2 cellular contexts compared by ENCODE assay signal in genomic region chr6:23349521-23350147, GRCh38.
TF ChIP-seq lines count a peak whose summit lies in the region.

No MANE protein-coding gene starts in this region.

TF ChIP-seq in HepG2, 621 proteins besides CTCF, POLR2A, EP300 and RAD21 (continued from another document):
- TF ChIP-seq ZBTB34 (CRISPR knock-in tag; IDR thresholded peaks at IDR 0.05) (no peak), ZNF83 (CRISPR knock-in tag; IDR thresholded peaks at IDR 0.05; ENCODE audit: borderline replicate concordance) (no peak), MTF2 (CRISPR knock-in tag; IDR thresholded peaks at IDR 0.05; ENCODE audit: borderline replicate concordance) (no peak), ZNF296 (CRISPR knock-in tag; conservative IDR thresholded peaks at IDR 0.05) (no peak), TAF15 (IDR thresholded peaks at IDR 0.05; ENCODE audit: low read depth, low read length, poor library complexity, severe bottlenecking) (no peak), TFDP1 (CRISPR knock-in tag; IDR thresholded peaks at IDR 0.05; ENCODE audit: borderline replicate concordance) (no peak), ZNF850 (CRISPR knock-in tag; conservative IDR thresholded peaks at IDR 0.05) (no peak), SIN3B (IDR thresholded peaks at IDR 0.05; ENCODE audit: low read length) (no peak), ZNF598 (CRISPR knock-in tag; IDR thresholded peaks at IDR 0.05; ENCODE audit: borderline replicate concordance) (no peak), RXRB (CRISPR knock-in tag; IDR thresholded peaks at IDR 0.05; ENCODE audit: borderline replicate concordance) (no peak), AHR (CRISPR knock-in tag; IDR thresholded peaks at IDR 0.05) (no peak), ZFAT (CRISPR knock-in tag; conservative IDR thresholded peaks at IDR 0.05) (no peak), ZNF616 (CRISPR knock-in tag; IDR thresholded peaks at IDR 0.05; ENCODE audit: low read depth) (no peak), GLI4 (CRISPR knock-in tag; IDR thresholded peaks at IDR 0.05; ENCODE audit: borderline replicate concordance) (no peak)

TF ChIP-seq in WTC11, 78 proteins besides CTCF, POLR2A, EP300 and RAD21 (continued from another document):
- no peak for TF ChIP-seq STAT6 (CRISPR knock-in tag; conservative IDR thresholded peaks at IDR 0.05; ENCODE audit: low read depth)
- no peak for TF ChIP-seq CDX4 (CRISPR knock-in tag; IDR thresholded peaks at IDR 0.05; ENCODE audit: borderline replicate concordance)
- TF ChIP-seq PRRX2 (CRISPR knock-in tag; IDR thresholded peaks at IDR 0.05): no peak
- TF ChIP-seq GRHL2 (CRISPR knock-in tag; IDR thresholded peaks at IDR 0.05; ENCODE audit: insufficient replicate concordance, severe bottlenecking): no peak
- no peak for TF ChIP-seq NR1H2 (CRISPR knock-in tag; IDR thresholded peaks at IDR 0.05)
- TF ChIP-seq RORB (CRISPR knock-in tag; IDR thresholded peaks at IDR 0.05): no peak
- TF ChIP-seq ELF4 (CRISPR knock-in tag; IDR thresholded peaks at IDR 0.05; ENCODE audit: low read depth): no peak
- TF ChIP-seq NFYB (CRISPR knock-in tag; conservative IDR thresholded peaks at IDR 0.05; ENCODE audit: low read depth): no peak
- TF ChIP-seq KAT7 (CRISPR knock-in tag; IDR thresholded peaks at IDR 0.05; ENCODE audit: borderline replicate concordance): no peak
- TF ChIP-seq ZNF317 (CRISPR knock-in tag; IDR thresholded peaks at IDR 0.05; ENCODE audit: borderline replicate concordance, low read depth): no peak
- no peak for TF ChIP-seq HMGA2 (CRISPR knock-in tag; IDR thresholded peaks at IDR 0.05)
- no peak for TF ChIP-seq SP1 (CRISPR knock-in tag; conservative IDR thresholded peaks at IDR 0.05)
- TF ChIP-seq ZNF671 (CRISPR knock-in tag; IDR thresholded peaks at IDR 0.05): no peak
- no peak for TF ChIP-seq ESRRA (CRISPR knock-in tag; IDR thresholded peaks at IDR 0.05; ENCODE audit: borderline replicate concordance)
- TF ChIP-seq ATF3 (CRISPR knock-in tag; conservative IDR thresholded peaks at IDR 0.05): no peak
- no peak for TF ChIP-seq GABPB1 (CRISPR knock-in tag; IDR thresholded peaks at IDR 0.05)
